In the genomic region with DNA sequence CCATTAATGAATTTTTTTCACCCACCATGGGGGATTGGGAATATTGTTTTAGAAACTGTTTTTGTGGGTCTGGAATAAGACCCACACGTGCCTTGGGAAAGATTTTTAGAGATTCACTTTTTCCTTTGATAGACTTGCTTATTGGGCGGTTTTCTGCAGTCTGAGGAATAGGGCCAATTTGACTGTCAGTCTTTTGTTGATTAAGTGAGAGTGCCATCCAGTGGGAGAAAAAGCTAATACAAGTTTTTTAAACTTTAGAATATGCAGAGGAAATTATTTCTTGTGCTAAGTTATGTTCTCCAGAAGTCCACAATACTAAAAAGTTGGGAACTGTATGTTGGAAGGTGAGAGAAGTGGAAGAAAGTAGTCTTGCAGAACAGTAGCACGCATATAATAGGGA, we compare ENCODE assay signal across 10 cellular contexts. TPM values are rescaled to one million over a fixed set of nuclear protein-coding genes. Genes with fewer than 3 reads are reported as not detected.
DNase-seq lines count a peak whose midpoint lies in the region; TF ChIP-seq lines count a peak whose summit lies in the region.
"Had no signal": no experiment of that assay in that cellular context is flagged by ENCODE, and none has a peak within 500 bp of the region (broad histone marks: within the 10 kb centered on the region; RNA-seq: fewer than 3 reads in every experiment).

No MANE protein-coding gene starts in this region.

- CTCF ChIA-PET in activated CD4-positive, alpha-beta T cell treated with anti-CD3 and anti-CD28 coated beads, Interleukin-2, amount 10 ng/mL, durations not matched to agents 7 days and 5 days (lab: Charles Lee): interaction anchor here (1.0 kb wide), 1 partner anchor 14 kb away, joined by 3 read pairs; no protein-coding TSS in a partner anchor

- H3K36me3 Mint-ChIP-seq in activated CD4-positive, alpha-beta T cell treated with anti-CD3 and anti-CD28 coated beads, Interleukin-2, amount 10 ng/mL, durations not matched to agents 7 days and 5 days (ENCODE audit: low read depth): peaks cover 2% of the 10 kb centered on the region

- intact Hi-C loops in thyroid gland (cut with DNase I): no loop called here

- H3K36me3 ChIP-seq in thyroid gland: no peaks in the 10 kb centered on the region

- no peaks in the 10 kb centered on the region for H3K27me3 Mint-ChIP-seq in activated CD4-positive, alpha-beta T cell treated with anti-CD3 and anti-CD28 coated beads, Interleukin-2, amount 10 ng/mL, durations not matched to agents 7 days and 5 days
- H3K27me3 Mint-ChIP-seq: activated naive CD8-positive, alpha-beta T cell; IgD-negative memory B cell had no signal

- H3K27ac Mint-ChIP-seq in activated CD4-positive, alpha-beta T cell treated with anti-CD3 and anti-CD28 coated beads, Interleukin-2, amount 10 ng/mL, durations not matched to agents 7 days and 5 days: no peak overlapping the region
- H3K27ac Mint-ChIP-seq: activated naive CD8-positive, alpha-beta T cell had no signal

- WGBS in thyroid gland, 2 donors: 68 to 70% methylated on average over 3 of the region's 3 CpGs

- TF ChIP-seq CTCF in thyroid gland (IDR thresholded peaks at IDR 0.05) (peak in 4 of 6 experiments; percentile 16 to 36 (median 32)), GM20000 (IDR thresholded peaks at IDR 0.05; ENCODE audit: extremely low read depth, missing control alignments) (no peak)

- H3K27ac ChIP-seq in thyroid gland: no peak overlapping the region

- H3K4me3 ChIP-seq in thyroid gland (replicated peaks in 1 of 3): no peak overlapping the region

- H3K4me1 Mint-ChIP-seq in activated CD4-positive, alpha-beta T cell treated with anti-CD3 and anti-CD28 coated beads, Interleukin-2, amount 10 ng/mL, durations not matched to agents 7 days and 5 days: no peaks in the 10 kb centered on the region

- H3K27me3 ChIP-seq in thyroid gland: no peaks in the 10 kb centered on the region

- H3K4me1 ChIP-seq in thyroid gland: no peaks in the 10 kb centered on the region

- TF ChIP-seq POLR2A in erythroblast (IDR thresholded peaks at IDR 0.05; ENCODE audit: low read length) (no peak), thyroid gland (IDR thresholded peaks at IDR 0.05) (no peak)

- POLR2A ChIA-PET in activated CD4-positive, alpha-beta T cell treated with anti-CD3 and anti-CD28 coated beads, Interleukin-2, amount 10 ng/mL, durations not matched to agents 7 days and 5 days (lab: Charles Lee): no interaction called here

- no peaks in the 10 kb centered on the region for H3K9me3 ChIP-seq in thyroid gland

- peak; percentile 11 for DNase-seq in activated CD4-positive, alpha-beta T cell treated with anti-CD3 and anti-CD28 coated beads, Interleukin-2, amount 10 ng/mL, durations not matched to agents 7 days and 5 days
- DNase-seq in activated CD4-positive, alpha-beta T cell treated with anti-CD3 and anti-CD28 coated beads, Interleukin-2, amount 50 U/mL, for 48 hours: no peak
- DNase-seq in NCI-H69 (lab: John Stamatoyannopoulos, UW): peak; percentile 61
- DNase-seq in erythroblast (lab: John Stamatoyannopoulos, UW): peak; percentile 64 to 72
- no peak for DNase-seq in thyroid gland
- DNase-seq in GM20000 (ENCODE audit: low spot score): no peak
- DNase-seq in effector CD4-positive, alpha-beta T cell: no peak
- DNase-seq in NCI-H2029 (lab: John Stamatoyannopoulos, UW): no peak

- no peak overlapping the region for H3K4me3 Mint-ChIP-seq in activated CD4-positive, alpha-beta T cell treated with anti-CD3 and anti-CD28 coated beads, Interleukin-2, amount 10 ng/mL, durations not matched to agents 7 days and 5 days
- H3K4me3 Mint-ChIP-seq: activated naive CD8-positive, alpha-beta T cell; IgD-negative memory B cell had no signal

- no peaks in the 10 kb centered on the region for H3K9me3 Mint-ChIP-seq in activated CD4-positive, alpha-beta T cell treated with anti-CD3 and anti-CD28 coated beads, Interleukin-2, amount 10 ng/mL, durations not matched to agents 7 days and 5 days
- H3K9me3 Mint-ChIP-seq: IgD-negative memory B cell had no signal

RNA-seq across cellular contexts. Expression of a gene that starts 56.1 kb away (rescaled TPM):
- 10 to 100 TPM; 16.9 to 18.5 TPM for total RNA-seq in activated CD4-positive, alpha-beta T cell treated with anti-CD3 and anti-CD28 coated beads, Interleukin-2, amount 10 ng/mL, durations not matched to agents 7 days and 5 days
- total RNA-seq in thyroid gland: 10 to 100 TPM; 40.3 to 81.1 (median 75.3) TPM

Comparison
In these comparisons a context has a peak if more than half of its experiments do, and no peak if none do; other contexts are left out.
1. DNase-seq: peak in activated CD4-positive, alpha-beta T cell treated with anti-CD3 and anti-CD28 coated beads, Interleukin-2, amount 10 ng/mL, durations not matched to agents 7 days and 5 days (single experiment), NCI-H69 (single experiment) and erythroblast (2 of 2); none in activated CD4-positive, alpha-beta T cell treated with anti-CD3 and anti-CD28 coated beads, Interleukin-2, amount 50 U/mL, for 48 hours (0 of 2), thyroid gland (0 of 2), GM20000 (single experiment), effector CD4-positive, alpha-beta T cell (single experiment) and NCI-H2029 (single experiment).